1 cellular context compared by ENCODE assay signal in genomic region chr16:67644038-67644437, GRCh38.
TF ChIP-seq lines count a peak whose summit lies in the region.

No MANE protein-coding gene starts in this region.

TF ChIP-seq in endothelial cell of umbilical vein, 7 proteins besides CTCF, POLR2A, EP300 and RAD21:
- TF ChIP-seq JUN (IDR thresholded peaks at IDR 0.05; ENCODE audit: borderline replicate concordance, insufficient read depth, insufficient read length, low read depth): no peak
- no peak for TF ChIP-seq FOS (IDR thresholded peaks at IDR 0.05; ENCODE audit: borderline replicate concordance, insufficient read depth, low read length)
- no peak for TF ChIP-seq EZH2 (IDR thresholded peaks at IDR 0.05; ENCODE audit: borderline replicate concordance, low read depth, low read length, severe bottlenecking)
- TF ChIP-seq MAX (IDR thresholded peaks at IDR 0.05; ENCODE audit: insufficient read depth, insufficient read length): no peak
- no peak for TF ChIP-seq POLR2AphosphoS5 (IDR thresholded peaks at IDR 0.05; ENCODE audit: insufficient read depth, low read depth, low read length)
- TF ChIP-seq GATA2 (IDR thresholded peaks at IDR 0.05; ENCODE audit: insufficient read depth, insufficient read length, low read depth, low read length): no peak
- TF ChIP-seq MYC (IDR thresholded peaks at IDR 0.05; ENCODE audit: low read depth, low read length): no peak
